Comparison of ENCODE assay signal across 9 cellular contexts in genomic region chrX:63784902-63785692, GRCh38. TPM values are rescaled to one million over a fixed set of nuclear protein-coding genes. Genes with fewer than 3 reads are reported as not detected.
DNase-seq lines count a peak whose midpoint lies in the region; ATAC-seq and TF ChIP-seq lines count a peak whose summit lies in the region.
"Had no signal": no experiment of that assay in that cellular context is flagged by ENCODE, and none has a peak within 500 bp of the region (broad histone marks: within the 10 kb centered on the region; RNA-seq: fewer than 3 reads in every experiment).

Gene ARHGEF9, minus strand, starts transcription at chrX:63785214. Its CDS starts 69 bp downstream, at chrX:63785145.

- ATAC-seq in mucosa of descending colon = peak; percentile 63
- peak; percentile 41 for ATAC-seq in upper lobe of right lung
- no peak for ATAC-seq in GM21737 (IDR thresholded peaks at IDR 0.05; ENCODE audit: unreplicated experiment)
- no peak for ATAC-seq in GM21390 (IDR thresholded peaks at IDR 0.05; ENCODE audit: unreplicated experiment)

- H3K9me3 ChIP-seq in mucosa of descending colon (no peaks in the 10 kb centered on the region), upper lobe of right lung (no peaks in the 10 kb centered on the region)

- intact Hi-C loops in mucosa of descending colon (cut with DNase I, micrococcal nuclease) = no loop called here
- intact Hi-C loops in upper lobe of right lung (cut with DNase I) = no loop called here

- TF ChIP-seq CTCF in epithelial cell of proximal tubule (conservative IDR thresholded peaks at IDR 0.05; ENCODE audit: low read depth, low read length) (no peak), mucosa of descending colon (IDR thresholded peaks at IDR 0.05) (no peak), upper lobe of right lung (IDR thresholded peaks at IDR 0.05) (no peak)

- H3K4me1 ChIP-seq in mucosa of descending colon (ENCODE audit: low read depth) (no peaks in the 10 kb centered on the region), upper lobe of right lung (no peaks in the 10 kb centered on the region)

- H3K27ac ChIP-seq in upper lobe of right lung = no peak within 1 kb of the TSS
- H3K27ac ChIP-seq: 22Rv1 had no signal

- H3K36me3 ChIP-seq in mucosa of descending colon (ENCODE audit: low read depth) (no peaks in the 10 kb centered on the region), upper lobe of right lung (no peaks in the 10 kb centered on the region)

- H3K4me3 ChIP-seq in epithelial cell of proximal tubule (ENCODE audit: low read depth, low read length) = peak within 1 kb of the TSS; percentile 58
- H3K4me3 ChIP-seq in mucosa of descending colon = peak within 1 kb of the TSS; percentile 11
- H3K4me3 ChIP-seq in upper lobe of right lung = peak within 1 kb of the TSS; percentile 41

- DNase-seq in DMS 273 (lab: John Stamatoyannopoulos, UW; ENCODE audit: unreplicated experiment) = peak; percentile 58
- no peak for DNase-seq in DMS 273 treated with DMSO at 0.1 percent for 48 hours (lab: John Stamatoyannopoulos, UW)
- peak; percentile 18 for DNase-seq in SHP77 treated with DMSO at 0.1 percent for 48 hours (lab: John Stamatoyannopoulos, UW)
- DNase-seq in epithelial cell of proximal tubule (ENCODE audit: low read depth) = no peak
- peak; percentile 26 to 51 (median 48) for DNase-seq in mucosa of descending colon
- DNase-seq in upper lobe of right lung = no peak

- no peaks in the 10 kb centered on the region for H3K27me3 ChIP-seq in upper lobe of right lung

RNA-seq across cellular contexts. Expression of gene ARHGEF9, which starts in this region (rescaled TPM):
- 9.3 and 13.4 TPM in 2 replicates for total RNA-seq in epithelial cell of proximal tubule
- 10 to 100 TPM; 33.7 to 34.6 (median 34.3) TPM for total RNA-seq in mucosa of descending colon
- 20.3 TPM for total RNA-seq in upper lobe of right lung

Comparison
In these comparisons a context has a peak if more than half of its experiments do, and no peak if none do; other contexts are left out.
1. DNase-seq: peak in DMS 273 (single experiment), SHP77 treated with DMSO at 0.1 percent for 48 hours (single experiment) and mucosa of descending colon (3 of 3); none in DMS 273 treated with DMSO at 0.1 percent for 48 hours (single experiment), epithelial cell of proximal tubule (single experiment) and upper lobe of right lung (single experiment).
2. ATAC-seq: peak in mucosa of descending colon (single experiment) and upper lobe of right lung (single experiment); none in GM21737 (single experiment) and GM21390 (single experiment).
3. Peak in every context shown above with its lines, with median percentiles within 50 percentile points of each other: H3K4me3 ChIP-seq.